ENCODE assay signal across 1 cellular context in the genomic region with DNA sequence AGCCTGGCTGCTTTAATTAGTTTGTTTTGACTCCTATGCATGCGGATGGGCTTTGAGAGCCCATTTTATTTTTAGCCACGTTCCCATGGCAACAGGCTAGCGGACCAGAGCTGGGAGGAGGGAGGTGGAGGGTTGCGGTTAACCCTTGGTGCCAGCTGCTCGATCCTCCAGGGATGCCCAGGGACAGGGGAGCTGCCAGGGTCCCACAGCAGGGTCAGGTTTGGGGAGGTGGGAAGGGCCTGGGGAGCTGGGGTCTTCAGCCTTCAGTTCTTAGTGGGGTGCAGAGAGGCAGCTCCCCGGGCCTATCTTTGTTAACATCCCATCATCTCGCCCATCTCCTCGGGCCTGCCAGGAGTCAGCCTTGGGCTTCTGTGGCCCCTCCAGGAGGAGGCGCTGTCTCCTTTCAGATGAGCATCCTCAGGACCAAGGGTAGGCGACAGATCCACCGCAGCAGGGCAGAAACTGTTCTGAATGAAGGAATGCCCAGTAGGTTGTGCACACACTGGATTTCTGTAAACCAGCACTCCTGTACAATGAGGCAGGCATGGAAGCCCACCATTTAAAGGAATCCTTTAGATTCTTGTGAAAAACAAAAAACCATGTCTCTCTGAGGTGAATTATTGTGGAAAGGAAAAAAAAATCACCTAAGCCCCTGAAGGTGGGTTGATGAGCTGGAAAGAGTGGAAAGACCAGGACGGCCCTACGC.
TF ChIP-seq lines count a peak whose summit lies in the region.

No MANE protein-coding gene starts in this region.

TF ChIP-seq in HepG2, 621 proteins besides CTCF, POLR2A, EP300 and RAD21 (continued from another document and continues in another):
- TF ChIP-seq, protein P1, sequence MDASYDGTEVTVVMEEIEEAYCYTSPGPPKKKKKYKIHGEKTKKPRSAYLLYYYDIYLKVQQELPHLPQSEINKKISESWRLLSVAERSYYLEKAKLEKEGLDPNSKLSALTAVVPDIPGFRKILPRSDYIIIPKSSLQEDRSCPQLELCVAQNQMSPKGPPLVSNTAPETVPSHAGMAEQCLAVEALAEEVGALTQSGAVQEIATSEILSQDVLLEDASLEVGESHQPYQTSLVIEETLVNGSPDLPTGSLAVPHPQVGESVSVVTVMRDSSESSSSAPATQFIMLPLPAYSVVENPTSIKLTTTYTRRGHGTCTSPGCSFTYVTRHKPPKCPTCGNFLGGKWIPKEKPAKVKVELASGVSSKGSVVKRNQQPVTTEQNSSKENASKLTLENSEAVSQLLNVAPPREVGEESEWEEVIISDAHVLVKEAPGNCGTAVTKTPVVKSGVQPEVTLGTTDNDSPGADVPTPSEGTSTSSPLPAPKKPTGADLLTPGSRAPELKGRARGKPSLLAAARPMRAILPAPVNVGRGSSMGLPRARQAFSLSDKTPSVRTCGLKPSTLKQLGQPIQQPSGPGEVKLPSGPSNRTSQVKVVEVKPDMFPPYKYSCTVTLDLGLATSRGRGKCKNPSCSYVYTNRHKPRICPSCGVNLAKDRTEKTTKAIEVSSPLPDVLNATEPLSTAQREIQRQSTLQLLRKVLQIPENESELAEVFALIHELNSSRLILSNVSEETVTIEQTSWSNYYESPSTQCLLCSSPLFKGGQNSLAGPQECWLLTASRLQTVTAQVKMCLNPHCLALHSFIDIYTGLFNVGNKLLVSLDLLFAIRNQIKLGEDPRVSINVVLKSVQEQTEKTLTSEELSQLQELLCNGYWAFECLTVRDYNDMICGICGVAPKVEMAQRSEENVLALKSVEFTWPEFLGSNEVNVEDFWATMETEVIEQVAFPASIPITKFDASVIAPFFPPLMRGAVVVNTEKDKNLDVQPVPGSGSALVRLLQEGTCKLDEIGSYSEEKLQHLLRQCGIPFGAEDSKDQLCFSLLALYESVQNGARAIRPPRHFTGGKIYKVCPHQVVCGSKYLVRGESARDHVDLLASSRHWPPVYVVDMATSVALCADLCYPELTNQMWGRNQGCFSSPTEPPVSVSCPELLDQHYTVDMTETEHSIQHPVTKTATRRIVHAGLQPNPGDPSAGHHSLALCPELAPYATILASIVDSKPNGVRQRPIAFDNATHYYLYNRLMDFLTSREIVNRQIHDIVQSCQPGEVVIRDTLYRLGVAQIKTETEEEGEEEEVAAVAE (CRISPR knock-in tag; IDR thresholded peaks at IDR 0.05; ENCODE audit: borderline replicate concordance) = peak; percentile 41; the same call in 1 of the 2 replicates
- TF ChIP-seq, protein P2, sequence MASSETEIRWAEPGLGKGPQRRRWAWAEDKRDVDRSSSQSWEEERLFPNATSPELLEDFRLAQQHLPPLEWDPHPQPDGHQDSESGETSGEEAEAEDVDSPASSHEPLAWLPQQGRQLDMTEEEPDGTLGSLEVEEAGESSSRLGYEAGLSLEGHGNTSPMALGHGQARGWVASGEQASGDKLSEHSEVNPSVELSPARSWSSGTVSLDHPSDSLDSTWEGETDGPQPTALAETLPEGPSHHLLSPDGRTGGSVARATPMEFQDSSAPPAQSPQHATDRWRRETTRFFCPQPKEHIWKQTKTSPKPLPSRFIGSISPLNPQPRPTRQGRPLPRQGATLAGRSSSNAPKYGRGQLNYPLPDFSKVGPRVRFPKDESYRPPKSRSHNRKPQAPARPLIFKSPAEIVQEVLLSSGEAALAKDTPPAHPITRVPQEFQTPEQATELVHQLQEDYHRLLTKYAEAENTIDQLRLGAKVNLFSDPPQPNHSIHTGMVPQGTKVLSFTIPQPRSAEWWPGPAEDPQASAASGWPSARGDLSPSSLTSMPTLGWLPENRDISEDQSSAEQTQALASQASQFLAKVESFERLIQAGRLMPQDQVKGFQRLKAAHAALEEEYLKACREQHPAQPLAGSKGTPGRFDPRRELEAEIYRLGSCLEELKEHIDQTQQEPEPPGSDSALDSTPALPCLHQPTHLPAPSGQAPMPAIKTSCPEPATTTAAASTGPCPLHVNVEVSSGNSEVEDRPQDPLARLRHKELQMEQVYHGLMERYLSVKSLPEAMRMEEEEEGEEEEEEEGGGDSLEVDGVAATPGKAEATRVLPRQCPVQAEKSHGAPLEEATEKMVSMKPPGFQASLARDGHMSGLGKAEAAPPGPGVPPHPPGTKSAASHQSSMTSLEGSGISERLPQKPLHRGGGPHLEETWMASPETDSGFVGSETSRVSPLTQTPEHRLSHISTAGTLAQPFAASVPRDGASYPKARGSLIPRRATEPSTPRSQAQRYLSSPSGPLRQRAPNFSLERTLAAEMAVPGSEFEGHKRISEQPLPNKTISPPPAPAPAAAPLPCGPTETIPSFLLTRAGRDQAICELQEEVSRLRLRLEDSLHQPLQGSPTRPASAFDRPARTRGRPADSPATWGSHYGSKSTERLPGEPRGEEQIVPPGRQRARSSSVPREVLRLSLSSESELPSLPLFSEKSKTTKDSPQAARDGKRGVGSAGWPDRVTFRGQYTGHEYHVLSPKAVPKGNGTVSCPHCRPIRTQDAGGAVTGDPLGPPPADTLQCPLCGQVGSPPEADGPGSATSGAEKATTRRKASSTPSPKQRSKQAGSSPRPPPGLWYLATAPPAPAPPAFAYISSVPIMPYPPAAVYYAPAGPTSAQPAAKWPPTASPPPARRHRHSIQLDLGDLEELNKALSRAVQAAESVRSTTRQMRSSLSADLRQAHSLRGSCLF (CRISPR knock-in tag; IDR thresholded peaks at IDR 0.05; ENCODE audit: borderline replicate concordance) = no peak
- TF ChIP-seq, protein P3, sequence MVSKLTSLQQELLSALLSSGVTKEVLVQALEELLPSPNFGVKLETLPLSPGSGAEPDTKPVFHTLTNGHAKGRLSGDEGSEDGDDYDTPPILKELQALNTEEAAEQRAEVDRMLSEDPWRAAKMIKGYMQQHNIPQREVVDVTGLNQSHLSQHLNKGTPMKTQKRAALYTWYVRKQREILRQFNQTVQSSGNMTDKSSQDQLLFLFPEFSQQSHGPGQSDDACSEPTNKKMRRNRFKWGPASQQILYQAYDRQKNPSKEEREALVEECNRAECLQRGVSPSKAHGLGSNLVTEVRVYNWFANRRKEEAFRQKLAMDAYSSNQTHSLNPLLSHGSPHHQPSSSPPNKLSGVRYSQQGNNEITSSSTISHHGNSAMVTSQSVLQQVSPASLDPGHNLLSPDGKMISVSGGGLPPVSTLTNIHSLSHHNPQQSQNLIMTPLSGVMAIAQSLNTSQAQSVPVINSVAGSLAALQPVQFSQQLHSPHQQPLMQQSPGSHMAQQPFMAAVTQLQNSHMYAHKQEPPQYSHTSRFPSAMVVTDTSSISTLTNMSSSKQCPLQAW (CRISPR knock-in tag; IDR thresholded peaks at IDR 0.05) = peak; percentile 48; the same call in 1 of the 2 replicates
- TF ChIP-seq ZSCAN25 (CRISPR knock-in tag; IDR thresholded peaks at IDR 0.05) (no peak), ZNF749 (CRISPR knock-in tag; IDR thresholded peaks at IDR 0.05; ENCODE audit: borderline replicate concordance) (no peak), NFIC (IDR thresholded peaks at IDR 0.05; ENCODE audit: low read length) (no peak), ZSCAN12 (CRISPR knock-in tag; IDR thresholded peaks at IDR 0.05) (no peak), ZNF12 (CRISPR knock-in tag; IDR thresholded peaks at IDR 0.05) (no peak), ZNF496 (CRISPR knock-in tag; IDR thresholded peaks at IDR 0.05; ENCODE audit: insufficient replicate concordance) (no peak), ZSCAN31 (CRISPR knock-in tag; IDR thresholded peaks at IDR 0.05; ENCODE audit: low read depth) (0 out of 2 replicates have a peak, but pooled peaks have one; percentile 25), IKZF4 (CRISPR knock-in tag; IDR thresholded peaks at IDR 0.05; ENCODE audit: borderline replicate concordance, low read depth, not compliant biosample characterization) (no peak), SP4 (CRISPR knock-in tag; IDR thresholded peaks at IDR 0.05) (no peak), ZNF24 (IDR thresholded peaks at IDR 0.05) (no peak; the same call in 1 of the 2 replicates), MATR3 (CRISPR knock-in tag; IDR thresholded peaks at IDR 0.05) (no peak), SCMH1 (CRISPR knock-in tag; IDR thresholded peaks at IDR 0.05; ENCODE audit: borderline replicate concordance) (no peak), DNMT3B (CRISPR knock-in tag; conservative IDR thresholded peaks at IDR 0.05) (no peak)
- TF ChIP-seq, protein P4, sequence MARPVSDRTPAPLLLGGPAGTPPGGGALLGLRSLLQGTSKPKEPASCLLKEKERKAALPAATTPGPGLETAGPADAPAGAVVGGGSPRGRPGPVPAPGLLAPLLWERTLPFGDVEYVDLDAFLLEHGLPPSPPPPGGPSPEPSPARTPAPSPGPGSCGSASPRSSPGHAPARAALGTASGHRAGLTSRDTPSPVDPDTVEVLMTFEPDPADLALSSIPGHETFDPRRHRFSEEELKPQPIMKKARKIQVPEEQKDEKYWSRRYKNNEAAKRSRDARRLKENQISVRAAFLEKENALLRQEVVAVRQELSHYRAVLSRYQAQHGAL (CRISPR knock-in tag; IDR thresholded peaks at IDR 0.05; ENCODE audit: not compliant biosample characterization) = no peak
- TF ChIP-seq, protein P5, sequence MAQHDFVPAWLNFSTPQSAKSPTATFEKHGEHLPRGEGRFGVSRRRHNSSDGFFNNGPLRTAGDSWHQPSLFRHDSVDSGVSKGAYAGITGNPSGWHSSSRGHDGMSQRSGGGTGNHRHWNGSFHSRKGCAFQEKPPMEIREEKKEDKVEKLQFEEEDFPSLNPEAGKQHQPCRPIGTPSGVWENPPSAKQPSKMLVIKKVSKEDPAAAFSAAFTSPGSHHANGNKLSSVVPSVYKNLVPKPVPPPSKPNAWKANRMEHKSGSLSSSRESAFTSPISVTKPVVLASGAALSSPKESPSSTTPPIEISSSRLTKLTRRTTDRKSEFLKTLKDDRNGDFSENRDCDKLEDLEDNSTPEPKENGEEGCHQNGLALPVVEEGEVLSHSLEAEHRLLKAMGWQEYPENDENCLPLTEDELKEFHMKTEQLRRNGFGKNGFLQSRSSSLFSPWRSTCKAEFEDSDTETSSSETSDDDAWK (CRISPR knock-in tag; IDR thresholded peaks at IDR 0.05) = no peak
- TF ChIP-seq, protein P6, sequence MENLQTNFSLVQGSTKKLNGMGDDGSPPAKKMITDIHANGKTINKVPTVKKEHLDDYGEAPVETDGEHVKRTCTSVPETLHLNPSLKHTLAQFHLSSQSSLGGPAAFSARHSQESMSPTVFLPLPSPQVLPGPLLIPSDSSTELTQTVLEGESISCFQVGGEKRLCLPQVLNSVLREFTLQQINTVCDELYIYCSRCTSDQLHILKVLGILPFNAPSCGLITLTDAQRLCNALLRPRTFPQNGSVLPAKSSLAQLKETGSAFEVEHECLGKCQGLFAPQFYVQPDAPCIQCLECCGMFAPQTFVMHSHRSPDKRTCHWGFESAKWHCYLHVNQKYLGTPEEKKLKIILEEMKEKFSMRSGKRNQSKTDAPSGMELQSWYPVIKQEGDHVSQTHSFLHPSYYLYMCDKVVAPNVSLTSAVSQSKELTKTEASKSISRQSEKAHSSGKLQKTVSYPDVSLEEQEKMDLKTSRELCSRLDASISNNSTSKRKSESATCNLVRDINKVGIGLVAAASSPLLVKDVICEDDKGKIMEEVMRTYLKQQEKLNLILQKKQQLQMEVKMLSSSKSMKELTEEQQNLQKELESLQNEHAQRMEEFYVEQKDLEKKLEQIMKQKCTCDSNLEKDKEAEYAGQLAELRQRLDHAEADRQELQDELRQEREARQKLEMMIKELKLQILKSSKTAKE (CRISPR knock-in tag; IDR thresholded peaks at IDR 0.05; ENCODE audit: borderline replicate concordance) = no peak
- TF ChIP-seq, protein P7, sequence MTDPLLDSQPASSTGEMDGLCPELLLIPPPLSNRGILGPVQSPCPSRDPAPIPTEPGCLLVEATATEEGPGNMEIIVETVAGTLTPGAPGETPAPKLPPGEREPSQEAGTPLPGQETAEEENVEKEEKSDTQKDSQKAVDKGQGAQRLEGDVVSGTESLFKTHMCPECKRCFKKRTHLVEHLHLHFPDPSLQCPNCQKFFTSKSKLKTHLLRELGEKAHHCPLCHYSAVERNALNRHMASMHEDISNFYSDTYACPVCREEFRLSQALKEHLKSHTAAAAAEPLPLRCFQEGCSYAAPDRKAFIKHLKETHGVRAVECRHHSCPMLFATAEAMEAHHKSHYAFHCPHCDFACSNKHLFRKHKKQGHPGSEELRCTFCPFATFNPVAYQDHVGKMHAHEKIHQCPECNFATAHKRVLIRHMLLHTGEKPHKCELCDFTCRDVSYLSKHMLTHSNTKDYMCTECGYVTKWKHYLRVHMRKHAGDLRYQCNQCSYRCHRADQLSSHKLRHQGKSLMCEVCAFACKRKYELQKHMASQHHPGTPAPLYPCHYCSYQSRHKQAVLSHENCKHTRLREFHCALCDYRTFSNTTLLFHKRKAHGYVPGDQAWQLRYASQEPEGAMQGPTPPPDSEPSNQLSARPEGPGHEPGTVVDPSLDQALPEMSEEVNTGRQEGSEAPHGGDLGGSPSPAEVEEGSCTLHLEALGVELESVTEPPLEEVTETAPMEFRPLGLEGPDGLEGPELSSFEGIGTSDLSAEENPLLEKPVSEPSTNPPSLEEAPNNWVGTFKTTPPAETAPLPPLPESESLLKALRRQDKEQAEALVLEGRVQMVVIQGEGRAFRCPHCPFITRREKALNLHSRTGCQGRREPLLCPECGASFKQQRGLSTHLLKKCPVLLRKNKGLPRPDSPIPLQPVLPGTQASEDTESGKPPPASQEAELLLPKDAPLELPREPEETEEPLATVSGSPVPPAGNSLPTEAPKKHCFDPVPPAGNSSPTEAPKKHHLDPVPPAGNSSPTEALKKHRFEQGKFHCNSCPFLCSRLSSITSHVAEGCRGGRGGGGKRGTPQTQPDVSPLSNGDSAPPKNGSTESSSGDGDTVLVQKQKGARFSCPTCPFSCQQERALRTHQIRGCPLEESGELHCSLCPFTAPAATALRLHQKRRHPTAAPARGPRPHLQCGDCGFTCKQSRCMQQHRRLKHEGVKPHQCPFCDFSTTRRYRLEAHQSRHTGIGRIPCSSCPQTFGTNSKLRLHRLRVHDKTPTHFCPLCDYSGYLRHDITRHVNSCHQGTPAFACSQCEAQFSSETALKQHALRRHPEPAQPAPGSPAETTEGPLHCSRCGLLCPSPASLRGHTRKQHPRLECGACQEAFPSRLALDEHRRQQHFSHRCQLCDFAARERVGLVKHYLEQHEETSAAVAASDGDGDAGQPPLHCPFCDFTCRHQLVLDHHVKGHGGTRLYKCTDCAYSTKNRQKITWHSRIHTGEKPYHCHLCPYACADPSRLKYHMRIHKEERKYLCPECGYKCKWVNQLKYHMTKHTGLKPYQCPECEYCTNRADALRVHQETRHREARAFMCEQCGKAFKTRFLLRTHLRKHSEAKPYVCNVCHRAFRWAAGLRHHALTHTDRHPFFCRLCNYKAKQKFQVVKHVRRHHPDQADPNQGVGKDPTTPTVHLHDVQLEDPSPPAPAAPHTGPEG (CRISPR knock-in tag; IDR thresholded peaks at IDR 0.05) = no peak
- TF ChIP-seq, protein P8, sequence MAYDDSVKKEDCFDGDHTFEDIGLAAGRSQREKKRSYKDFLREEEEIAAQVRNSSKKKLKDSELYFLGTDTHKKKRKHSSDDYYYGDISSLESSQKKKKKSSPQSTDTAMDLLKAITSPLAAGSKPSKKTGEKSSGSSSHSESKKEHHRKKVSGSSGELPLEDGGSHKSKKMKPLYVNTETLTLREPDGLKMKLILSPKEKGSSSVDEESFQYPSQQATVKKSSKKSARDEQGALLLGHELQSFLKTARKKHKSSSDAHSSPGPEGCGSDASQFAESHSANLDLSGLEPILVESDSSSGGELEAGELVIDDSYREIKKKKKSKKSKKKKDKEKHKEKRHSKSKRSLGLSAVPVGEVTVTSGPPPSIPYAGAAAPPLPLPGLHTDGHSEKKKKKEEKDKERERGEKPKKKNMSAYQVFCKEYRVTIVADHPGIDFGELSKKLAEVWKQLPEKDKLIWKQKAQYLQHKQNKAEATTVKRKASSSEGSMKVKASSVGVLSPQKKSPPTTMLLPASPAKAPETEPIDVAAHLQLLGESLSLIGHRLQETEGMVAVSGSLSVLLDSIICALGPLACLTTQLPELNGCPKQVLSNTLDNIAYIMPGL (CRISPR knock-in tag; IDR thresholded peaks at IDR 0.05; ENCODE audit: borderline replicate concordance in 1 of 2, low read depth in 1 of 2) = peak; percentile 42 to 85; a peak in 3 of 4 replicates
- TF ChIP-seq, protein P9, sequence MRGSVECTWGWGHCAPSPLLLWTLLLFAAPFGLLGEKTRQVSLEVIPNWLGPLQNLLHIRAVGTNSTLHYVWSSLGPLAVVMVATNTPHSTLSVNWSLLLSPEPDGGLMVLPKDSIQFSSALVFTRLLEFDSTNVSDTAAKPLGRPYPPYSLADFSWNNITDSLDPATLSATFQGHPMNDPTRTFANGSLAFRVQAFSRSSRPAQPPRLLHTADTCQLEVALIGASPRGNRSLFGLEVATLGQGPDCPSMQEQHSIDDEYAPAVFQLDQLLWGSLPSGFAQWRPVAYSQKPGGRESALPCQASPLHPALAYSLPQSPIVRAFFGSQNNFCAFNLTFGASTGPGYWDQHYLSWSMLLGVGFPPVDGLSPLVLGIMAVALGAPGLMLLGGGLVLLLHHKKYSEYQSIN (CRISPR knock-in tag; IDR thresholded peaks at IDR 0.05; ENCODE audit: borderline replicate concordance) = no peak
